ENCODE assay signal across 1 cellular context in genomic region chr6:31541658-31542521, GRCh38.
TF ChIP-seq lines count a peak whose summit lies in the region.

Gene DDX39B (minus strand): TSS chr6:31542003. CDS start chr6:31540532, 1,471 bp downstream.

TF ChIP-seq in HepG2, 621 proteins besides CTCF, POLR2A, EP300 and RAD21 (continued from another document and continues in another):
- TF ChIP-seq ZBTB46 (CRISPR knock-in tag; IDR thresholded peaks at IDR 0.05; ENCODE audit: borderline replicate concordance) (no peak), CENPT (CRISPR knock-in tag; IDR thresholded peaks at IDR 0.05; ENCODE audit: low read depth) (peak; percentile 27; the same call in 1 of the 2 replicates), SPEN (CRISPR knock-in tag; IDR thresholded peaks at IDR 0.05; ENCODE audit: low read depth) (peak; percentile 100), SALL2 (CRISPR knock-in tag; IDR thresholded peaks at IDR 0.05) (peak; percentile 93), ZNF720 (CRISPR knock-in tag; IDR thresholded peaks at IDR 0.05) (peak; percentile 84), NFIB (CRISPR knock-in tag; IDR thresholded peaks at IDR 0.05; ENCODE audit: borderline replicate concordance) (no peak), ZNF670 (CRISPR knock-in tag; IDR thresholded peaks at IDR 0.05; ENCODE audit: borderline replicate concordance) (peak; percentile 97; the same call in 1 of the 2 replicates), ZNF713 (CRISPR knock-in tag; IDR thresholded peaks at IDR 0.05) (peak; percentile 97; the same call in 1 of the 2 replicates), ZNF577 (CRISPR knock-in tag; IDR thresholded peaks at IDR 0.05; ENCODE audit: borderline replicate concordance, low read depth) (no peak), ZFP37 (CRISPR knock-in tag; IDR thresholded peaks at IDR 0.05; ENCODE audit: borderline replicate concordance) (peak; percentile 96), ZKSCAN8 (CRISPR knock-in tag; IDR thresholded peaks at IDR 0.05; ENCODE audit: borderline replicate concordance) (peak; percentile 74; the same call in 1 of the 2 replicates), HOXD1 (CRISPR knock-in tag; IDR thresholded peaks at IDR 0.05) (peak; percentile 87), MED1 (CRISPR knock-in tag; IDR thresholded peaks at IDR 0.05) (peak; percentile 90), EHMT2 (IDR thresholded peaks at IDR 0.05; ENCODE audit: borderline replicate concordance, low read depth, low read length) (no peak; the same call in 1 of the 2 replicates), ZNF709 (CRISPR knock-in tag; IDR thresholded peaks at IDR 0.05) (peak; percentile 93), RBFOX2 (IDR thresholded peaks at IDR 0.05; ENCODE audit: low read depth, low read length) (peak; percentile 78), ZBTB26 (CRISPR knock-in tag; IDR thresholded peaks at IDR 0.05; ENCODE audit: borderline replicate concordance) (peak; percentile 85; the same call in 1 of the 2 replicates), ZSCAN29 (CRISPR knock-in tag; conservative IDR thresholded peaks at IDR 0.05) (peak; percentile 53), MNT (IDR thresholded peaks at IDR 0.05) (peak; percentile 3; the same call in 1 of the 2 replicates), TBP (CRISPR knock-in tag; IDR thresholded peaks at IDR 0.05) (no peak), ZNF570 (CRISPR knock-in tag; IDR thresholded peaks at IDR 0.05; ENCODE audit: borderline replicate concordance) (0 out of 2 replicates have a peak, but pooled peaks have one; percentile 38), ARID4A (CRISPR knock-in tag; IDR thresholded peaks at IDR 0.05; ENCODE audit: borderline replicate concordance) (peak; percentile 92), SP5 (CRISPR knock-in tag; IDR thresholded peaks at IDR 0.05; ENCODE audit: borderline replicate concordance, low read depth) (peak; percentile 44; the same call in 1 of the 2 replicates), RBM39 (IDR thresholded peaks at IDR 0.05; ENCODE audit: low read depth, low read length, poor library complexity, severe bottlenecking) (peak; percentile 18), NFKB2 (CRISPR knock-in tag; IDR thresholded peaks at IDR 0.05; ENCODE audit: borderline replicate concordance) (peak; percentile 94), HNRNPLL (IDR thresholded peaks at IDR 0.05; ENCODE audit: low read depth, low read length, poor library complexity, severe bottlenecking) (peak; percentile 27), CSRNP2 (CRISPR knock-in tag; conservative IDR thresholded peaks at IDR 0.05; ENCODE audit: low read depth) (no peak), ZNF737 (CRISPR knock-in tag; IDR thresholded peaks at IDR 0.05; ENCODE audit: borderline replicate concordance) (no peak; the same call in 1 of the 2 replicates), IRF2 (CRISPR knock-in tag; IDR thresholded peaks at IDR 0.05) (peak; percentile 63; the same call in 1 of the 2 replicates), ZHX1 (CRISPR knock-in tag; IDR thresholded peaks at IDR 0.05; ENCODE audit: low read depth) (peak; percentile 67; the same call in 1 of the 2 replicates), ISL2 (CRISPR knock-in tag; IDR thresholded peaks at IDR 0.05) (peak; percentile 63), ZNF362 (CRISPR knock-in tag; IDR thresholded peaks at IDR 0.05; ENCODE audit: borderline replicate concordance) (no peak), JUNB (CRISPR knock-in tag; IDR thresholded peaks at IDR 0.05; ENCODE audit: borderline replicate concordance) (no peak), EZH2 (conservative IDR thresholded peaks at IDR 0.05; ENCODE audit: low read depth, low read length) (no peak), GZF1 (CRISPR knock-in tag; IDR thresholded peaks at IDR 0.05) (no peak; the same call in 1 of the 2 replicates), ZNF337 (CRISPR knock-in tag; IDR thresholded peaks at IDR 0.05; ENCODE audit: borderline replicate concordance, low read depth) (no peak), TEAD2 (CRISPR knock-in tag; IDR thresholded peaks at IDR 0.05) (no peak; the same call in 1 of the 2 replicates), KAT8 (CRISPR knock-in tag; IDR thresholded peaks at IDR 0.05) (peak; percentile 95), HNF1B (CRISPR knock-in tag; IDR thresholded peaks at IDR 0.05) (peak; percentile 47), ZNF484 (CRISPR knock-in tag; IDR thresholded peaks at IDR 0.05; ENCODE audit: borderline replicate concordance, low read depth) (no peak), ZNF354B (CRISPR knock-in tag; IDR thresholded peaks at IDR 0.05) (0 out of 2 replicates have a peak, but pooled peaks have one; percentile 71), NRL (CRISPR knock-in tag; IDR thresholded peaks at IDR 0.05; ENCODE audit: borderline replicate concordance) (peak; percentile 93), SRSF4 (IDR thresholded peaks at IDR 0.05; ENCODE audit: low read depth, low read length, poor library complexity, severe bottlenecking) (no peak), ZBTB1 (CRISPR knock-in tag; IDR thresholded peaks at IDR 0.05; ENCODE audit: borderline replicate concordance) (0 out of 2 replicates have a peak, but pooled peaks have one; percentile 52), ZFAT (CRISPR knock-in tag; conservative IDR thresholded peaks at IDR 0.05) (peak; percentile 89; the same call in 1 of the 2 replicates), NCOR1 (IDR thresholded peaks at IDR 0.05; ENCODE audit: borderline replicate concordance, low read length) (peak; percentile 81; the same call in 1 of the 2 replicates), ZNF740 (CRISPR knock-in tag; IDR thresholded peaks at IDR 0.05) (peak; percentile 68; the same call in 1 of the 2 replicates), ZFY (CRISPR knock-in tag; IDR thresholded peaks at IDR 0.05) (peak; percentile 99), ZNF558 (CRISPR knock-in tag; IDR thresholded peaks at IDR 0.05; ENCODE audit: borderline replicate concordance) (peak; percentile 66; the same call in 1 of the 2 replicates)
